In the genomic region with DNA sequence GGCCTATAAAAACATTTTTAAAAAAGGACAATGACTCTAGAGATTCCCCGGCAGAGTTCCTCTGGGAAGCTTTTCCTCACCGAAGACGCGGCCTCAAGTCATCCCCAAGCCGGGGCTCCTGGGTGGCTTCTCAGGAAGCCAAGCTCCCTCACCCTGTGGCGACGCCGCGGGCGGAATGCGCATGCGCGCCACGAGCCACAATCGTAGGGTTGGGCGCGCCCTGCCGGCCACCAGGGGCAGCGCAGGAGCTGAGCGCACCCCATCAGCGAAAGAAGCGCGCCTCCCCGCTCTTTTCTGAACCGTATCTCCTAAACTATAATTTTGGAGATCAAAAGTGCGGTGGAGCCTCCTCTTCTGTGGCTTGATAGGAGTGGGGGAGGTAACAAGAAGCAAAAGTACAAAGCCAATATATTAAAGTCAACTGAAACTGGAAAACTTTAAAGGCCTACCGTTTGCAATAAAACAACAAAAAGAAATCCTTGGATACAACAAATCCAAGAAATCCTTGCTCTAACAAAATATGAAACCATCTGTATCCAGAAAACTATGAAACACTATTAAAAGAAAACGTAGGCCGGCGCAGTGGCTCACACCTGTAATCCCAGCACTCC, we compare ENCODE assay signal across 8 cellular contexts. TPM values are rescaled to one million over a fixed set of nuclear protein-coding genes. Genes with fewer than 3 reads are reported as not detected.
A peak's percentile ranks its signal among the peaks of the same experiment; 100 is the strongest.
DNase-seq lines count a peak whose midpoint lies in the region; ATAC-seq and TF ChIP-seq lines count a peak whose summit lies in the region.

No MANE protein-coding gene starts in this region.

- H3K4me1 ChIP-seq in naive thymus-derived CD4-positive, alpha-beta T cell (ENCODE audit: control insufficient read depth in 2 of 2, insufficient read depth in 2 of 2, low read length in 2 of 2): no peaks in the 10 kb centered on the region

- H3K9me3 Mint-ChIP-seq in endothelial cell (ENCODE audit: unreplicated experiment): no peaks in the 10 kb centered on the region
- H3K9me3 Mint-ChIP-seq in naive thymus-derived CD4-positive, alpha-beta T cell: peaks cover 0 to 10% (median 0%) of the 10 kb centered on the region in 11 donors

- H3K36me3 Mint-ChIP-seq in endothelial cell (ENCODE audit: low read depth, unreplicated experiment): peaks cover 3% of the 10 kb centered on the region
- peaks cover 0 to 8% (median 0%) of the 10 kb centered on the region in 5 donors for H3K36me3 Mint-ChIP-seq in naive thymus-derived CD4-positive, alpha-beta T cell

- POLR2A ChIA-PET in naive thymus-derived CD4-positive, alpha-beta T cell (lab: Charles Lee): interaction anchor here (0.9 to 2.4 kb wide), 7 partner anchors 16 to 143 kb away, joined by 3 to 13 read pairs (median 9); a partner anchor contains a TSS

- ATAC-seq in naive thymus-derived CD4-positive, alpha-beta T cell: peak; percentile 47

- CTCF ChIA-PET in naive thymus-derived CD4-positive, alpha-beta T cell (lab: Charles Lee): interaction anchor here (0.6 to 2.3 kb wide), 11 partner anchors 18 to 140 kb away, joined by 3 to 29 read pairs (median 4); a partner anchor contains a TSS

- TF ChIP-seq CTCF in endothelial cell (IDR thresholded peaks at IDR 0.05; ENCODE audit: unreplicated experiment): peak; percentile 76

- H3K27ac ChIP-seq in naive thymus-derived CD4-positive, alpha-beta T cell (ENCODE audit: low read depth, low read length): no peak overlapping the region

- peaks cover 10% of the 10 kb centered on the region for H3K27me3 ChIP-seq in H7 (ENCODE audit: control insufficient read depth, insufficient read depth, low read length)
- H3K27me3 ChIP-seq in naive thymus-derived CD4-positive, alpha-beta T cell (ENCODE audit: control insufficient read depth in 2 of 2, insufficient read depth in 2 of 2, low read length in 2 of 2): no peaks in the 10 kb centered on the region

- no peaks in the 10 kb centered on the region for H3K36me3 ChIP-seq in H7 (replicated peaks; ENCODE audit: control insufficient read depth, insufficient read depth, low read length)
- H3K36me3 ChIP-seq in naive thymus-derived CD4-positive, alpha-beta T cell (ENCODE audit: control insufficient read depth in 2 of 3, insufficient read depth in 3 of 3, low read length in 3 of 3): no peaks in the 10 kb centered on the region

- no peak overlapping the region for H3K4me3 Mint-ChIP-seq in endothelial cell (ENCODE audit: unreplicated experiment)
- peak overlapping the region; percentile 37 to 76 (median 66) for H3K4me3 Mint-ChIP-seq in naive thymus-derived CD4-positive, alpha-beta T cell

- H3K4me3 ChIP-seq in H7 (ENCODE audit: insufficient read depth, low read depth, low read length): no peak overlapping the region
- no peak overlapping the region for H3K4me3 ChIP-seq in naive thymus-derived CD4-positive, alpha-beta T cell (ENCODE audit: low read length)

- H3K9me3 ChIP-seq in naive thymus-derived CD4-positive, alpha-beta T cell (ENCODE audit: control insufficient read depth in 2 of 3, low read length in 3 of 3): no peaks in the 10 kb centered on the region

- no peak overlapping the region for H3K27ac Mint-ChIP-seq in endothelial cell (ENCODE audit: unreplicated experiment)
- peak overlapping the region; percentile 40 to 91 (median 73) for H3K27ac Mint-ChIP-seq in naive thymus-derived CD4-positive, alpha-beta T cell

- intact Hi-C loops in naive thymus-derived CD4-positive, alpha-beta T cell (cut with micrococcal nuclease): loop anchor here (1.0 to 2.0 kb wide), 7 partner anchors 18 to 137 kb away; a partner anchor contains a TSS

- no peaks in the 10 kb centered on the region for H3K4me1 Mint-ChIP-seq in endothelial cell (ENCODE audit: unreplicated experiment)
- H3K4me1 Mint-ChIP-seq in naive thymus-derived CD4-positive, alpha-beta T cell: peaks cover 4 to 34% (median 17%) of the 10 kb centered on the region in 7 donors

- H3K27me3 Mint-ChIP-seq in endothelial cell (ENCODE audit: unreplicated experiment): peaks cover 8% of the 10 kb centered on the region
- peaks cover 0 to 29% (median 0%) of the 10 kb centered on the region in 5 donors for H3K27me3 Mint-ChIP-seq in naive thymus-derived CD4-positive, alpha-beta T cell

- peak; percentile 96 for DNase-seq in H7
- peak; percentile 79 to 89 (median 84) for DNase-seq in activated CD8-positive, alpha-beta memory T cell treated with anti-CD3 and anti-CD28 coated beads for 48 hours (ENCODE audit: low read depth in 2 of 3, low spot score in 2 of 3)
- DNase-seq in endothelial cell (ENCODE audit: low spot score): peak; percentile 76
- peak; percentile 84 to 97 (median 90) for DNase-seq in naive thymus-derived CD4-positive, alpha-beta T cell
- peak; percentile 76 to 83 for DNase-seq in stimulated activated CD8-positive, alpha-beta memory T cell treated with anti-CD3 and anti-CD28 coated beads, Interleukin-7, amount 100 ng/mL, for 48 hours (ENCODE audit: extremely low read depth in 1 of 2, low read depth in 1 of 2)
- DNase-seq in NCI-H2081 treated with DMSO at 0.1 percent for 48 hours (lab: John Stamatoyannopoulos, UW): no peak
- no peak for DNase-seq in NCI-H510A (lab: John Stamatoyannopoulos, UW)
- no peak for DNase-seq in NCI-H345 (lab: John Stamatoyannopoulos, UW)

RNA-seq across cellular contexts. Expression of a gene that starts 17.4 kb away (rescaled TPM):
- 63.4 and 68.6 TPM in 2 replicates for total RNA-seq in H7 (2014; rRNA removed; shearing (Covaris generic))
- total RNA-seq in endothelial cell (ENCODE audit: unreplicated experiment): 74.1 TPM
- total RNA-seq in naive thymus-derived CD4-positive, alpha-beta T cell: 10 to 100 TPM; 66.7 to 97.8 (median 81.7) TPM
- 10 to 100 TPM; 25.2 to 44.4 TPM for polyA plus RNA-seq in naive thymus-derived CD4-positive, alpha-beta T cell

RNA-seq across cellular contexts. Expression of a gene that starts 51.3 kb away (rescaled TPM):
- total RNA-seq in H7 (2014; rRNA removed; shearing (Covaris generic)): 5.5 and 11.0 TPM in 2 replicates
- 8.3 TPM for total RNA-seq in endothelial cell (ENCODE audit: unreplicated experiment)
- 10 to 100 TPM in 3 of 5 experiments, 1 to 10 TPM in 2; 5.4 to 17.8 (median 11.8) TPM for total RNA-seq in naive thymus-derived CD4-positive, alpha-beta T cell
- 1 to 10 TPM in 1 of 2 donors, under 1 TPM in 1; 0.98 to 1.6 TPM for polyA plus RNA-seq in naive thymus-derived CD4-positive, alpha-beta T cell

Comparison
In these comparisons a context has a peak if more than half of its experiments do, and no peak if none do; other contexts are left out.
1. DNase-seq: peak in H7 (single experiment), activated CD8-positive, alpha-beta memory T cell treated with anti-CD3 and anti-CD28 coated beads for 48 hours (3 of 3), endothelial cell (single experiment), naive thymus-derived CD4-positive, alpha-beta T cell (9 of 9) and stimulated activated CD8-positive, alpha-beta memory T cell treated with anti-CD3 and anti-CD28 coated beads, Interleukin-7, amount 100 ng/mL, for 48 hours (2 of 2); none in NCI-H2081 treated with DMSO at 0.1 percent for 48 hours (single experiment), NCI-H510A (single experiment) and NCI-H345 (single experiment).